In genomic region chr3:99933971-99934750, GRCh38 we compare ENCODE assay signal across 17 cellular contexts.
DNase-seq lines count a peak whose midpoint lies in the region; ATAC-seq and TF ChIP-seq lines count a peak whose summit lies in the region.
"Had no signal": no experiment of that assay in that cellular context is flagged by ENCODE, and none has a peak within 500 bp of the region (broad histone marks: within the 10 kb centered on the region; RNA-seq: fewer than 3 reads in every experiment).

No MANE protein-coding gene starts in this region.

- 85 to 90% (median 86%) methylated on average over 5 of the region's 5 CpGs for WGBS in heart left ventricle, 4 donors
- WGBS in mesodermal cell (ENCODE audit: insufficient coverage in 2 of 2), 2 experiments = 96 to 100% methylated on average over 1 to 3 of the region's 5 CpGs

- intact Hi-C loops in heart left ventricle (cut with DNase I) = loop anchor here in 2 of 10 donors (5.0 to 10.0 kb wide), 3 partner anchors 57 to 321 kb away; no protein-coding TSS in a partner anchor
- intact Hi-C loops in Right ventricle myocardium superior (cut with DNase I) = no loop called here

- no peak for TF ChIP-seq POLR2A in heart left ventricle (IDR thresholded peaks at IDR 0.05)

- no peaks in the 10 kb centered on the region for H3K27me3 Mint-ChIP-seq in endothelial cell (ENCODE audit: unreplicated experiment)
- H3K27me3 Mint-ChIP-seq: CD4-positive, alpha-beta memory T cell had no signal

- peaks cover 22% of the 10 kb centered on the region for H3K4me1 Mint-ChIP-seq in endothelial cell (ENCODE audit: unreplicated experiment)

- no peak for DNase-seq in heart left ventricle
- no peak for DNase-seq in Right ventricle myocardium superior
- DNase-seq in endothelial cell (ENCODE audit: low spot score) = no peak
- no peak for DNase-seq in thoracic aorta (ENCODE audit: low spot score)
- no peak for DNase-seq in NCI-H146 treated with DMSO at 0.1 percent for 48 hours (lab: John Stamatoyannopoulos, UW; ENCODE audit: unreplicated experiment)
- DNase-seq: Calu3; CD4-positive, alpha-beta memory T cell; DMS153; Karpas-422; NCI-H187; NCI-H446 treated with DMSO at 0.1 percent for 48 hours; NCI-H526 treated with DMSO at 0.1 percent for 48 hours had no signal

- H3K4me3 ChIP-seq in heart left ventricle (no peak overlapping the region), mesodermal cell (ENCODE audit: extremely low read depth, insufficient read depth, low read length, poor library complexity, severe bottlenecking) (no peak overlapping the region), thoracic aorta (no peak overlapping the region)
- H3K4me3 ChIP-seq: BLaER1 treated with 17β-estradiol and CSF1 and Interleukin-3, amounts not matched to agents 10 nM and 100 nM had no signal

- H3K4me1 ChIP-seq in heart left ventricle = peaks cover 11 to 58% (median 43%) of the 10 kb centered on the region in 12 donors
- peaks cover 27% of the 10 kb centered on the region for H3K4me1 ChIP-seq in mesodermal cell (ENCODE audit: control insufficient read depth, insufficient read depth, low read length, poor library complexity, severe bottlenecking)
- H3K4me1 ChIP-seq in thoracic aorta (ENCODE audit: control insufficient read depth in 1 of 2, low read depth in 2 of 2) = peaks cover 46 to 69% of the 10 kb centered on the region in 2 donors

- peak overlapping the region; percentile 97 for H3K27ac Mint-ChIP-seq in endothelial cell (ENCODE audit: unreplicated experiment)
- H3K27ac Mint-ChIP-seq: CD4-positive, alpha-beta memory T cell had no signal

- no peak overlapping the region for H3K4me3 Mint-ChIP-seq in endothelial cell (ENCODE audit: unreplicated experiment)
- H3K4me3 Mint-ChIP-seq: CD4-positive, alpha-beta memory T cell had no signal

- ATAC-seq in heart left ventricle (no peak), Right ventricle myocardium superior (ENCODE audit: poor library complexity) (no peak), thoracic aorta (ENCODE audit: insufficient number of reproducible peaks, low FRiP score, low read depth) (no peak), SK-N-SH treated with all-trans-retinoic acid at 6 μM for 48 hours (no peak), GM19452 (IDR thresholded peaks at IDR 0.05; ENCODE audit: unreplicated experiment) (no peak)

- H3K9me3 Mint-ChIP-seq in endothelial cell (ENCODE audit: unreplicated experiment) = no peaks in the 10 kb centered on the region
- H3K9me3 Mint-ChIP-seq: CD4-positive, alpha-beta memory T cell had no signal

- H3K36me3 ChIP-seq in heart left ventricle = no peaks in the 10 kb centered on the region
- no peaks in the 10 kb centered on the region for H3K36me3 ChIP-seq in mesodermal cell (ENCODE audit: control insufficient read depth, insufficient read depth, low read length)
- no peaks in the 10 kb centered on the region for H3K36me3 ChIP-seq in thoracic aorta

- TF ChIP-seq CTCF in heart left ventricle (IDR thresholded peaks at IDR 0.05) (no peak), endothelial cell (IDR thresholded peaks at IDR 0.05; ENCODE audit: unreplicated experiment) (no peak), thoracic aorta (IDR thresholded peaks at IDR 0.05) (no peak)

- H3K27me3 ChIP-seq in heart left ventricle (no peaks in the 10 kb centered on the region), thoracic aorta (replicated peaks; ENCODE audit: insufficient read depth) (no peaks in the 10 kb centered on the region)
- H3K27me3 ChIP-seq: BLaER1 treated with 17β-estradiol and CSF1 and Interleukin-3, amounts not matched to agents 10 nM and 100 nM had no signal

- no peaks in the 10 kb centered on the region for H3K36me3 Mint-ChIP-seq in endothelial cell (ENCODE audit: low read depth, unreplicated experiment)

- H3K9me3 ChIP-seq in heart left ventricle (no peaks in the 10 kb centered on the region), mesodermal cell (ENCODE audit: control insufficient read depth, low read length) (no peaks in the 10 kb centered on the region), thoracic aorta (no peaks in the 10 kb centered on the region)
- H3K9me3 ChIP-seq: BLaER1 treated with 17β-estradiol and CSF1 and Interleukin-3, amounts not matched to agents 10 nM and 100 nM had no signal

- peak overlapping the region in 9 of 12 donors; percentile 11 to 73 (median 54) for H3K27ac ChIP-seq in heart left ventricle
- H3K27ac ChIP-seq in mesodermal cell (ENCODE audit: low read depth, low read length, severe bottlenecking) = peak overlapping the region; percentile 68
- peak overlapping the region; percentile 51 to 83 for H3K27ac ChIP-seq in thoracic aorta
- H3K27ac ChIP-seq: 22Rv1; BLaER1 treated with 17β-estradiol and CSF1 and Interleukin-3, amounts not matched to agents 10 nM and 100 nM had no signal

TF ChIP-seq in SK-N-SH treated with all-trans-retinoic acid at 6 μM for 48 hours, 23 proteins besides CTCF, POLR2A, EP300 and RAD21:
- no peak for TF ChIP-seq ZNF70 (CRISPR knock-in tag; IDR thresholded peaks at IDR 0.05)
- no peak for TF ChIP-seq CSRNP3 (CRISPR knock-in tag; IDR thresholded peaks at IDR 0.05)
- TF ChIP-seq ESRRG (CRISPR knock-in tag; IDR thresholded peaks at IDR 0.05) = no peak
- no peak for TF ChIP-seq SNAI2 (CRISPR knock-in tag; IDR thresholded peaks at IDR 0.05)
- no peak for TF ChIP-seq ZC3H10 (CRISPR knock-in tag; IDR thresholded peaks at IDR 0.05)
- no peak for TF ChIP-seq PPARA (CRISPR knock-in tag; IDR thresholded peaks at IDR 0.05; ENCODE audit: borderline replicate concordance)
- TF ChIP-seq CSDC2 (CRISPR knock-in tag; IDR thresholded peaks at IDR 0.05) = no peak
- TF ChIP-seq RARB (CRISPR knock-in tag; IDR thresholded peaks at IDR 0.05) = no peak
- no peak for TF ChIP-seq TCF4 (CRISPR knock-in tag; IDR thresholded peaks at IDR 0.05; ENCODE audit: borderline replicate concordance)
- TF ChIP-seq CREB5 (CRISPR knock-in tag; IDR thresholded peaks at IDR 0.05; ENCODE audit: low read depth) = no peak
- no peak for TF ChIP-seq GLIS3 (CRISPR knock-in tag; IDR thresholded peaks at IDR 0.05)
